ENCODE assay signal across 8 cellular contexts in genomic region chr3:112327371-112327951, GRCh38. TPM values are rescaled to one million over a fixed set of nuclear protein-coding genes. Genes with fewer than 3 reads are reported as not detected.
DNase-seq lines count a peak whose midpoint lies in the region; ATAC-seq and TF ChIP-seq lines count a peak whose summit lies in the region.

No MANE protein-coding gene starts in this region.

- peaks cover 12% of the 10 kb centered on the region for H3K4me1 Mint-ChIP-seq in GM23338

- peak; percentile 90 for ATAC-seq in GM23338
- ATAC-seq in left lung = peak; percentile 99

- POLR2A ChIA-PET in PC-9 (lab: Charles Lee; ENCODE audit: unreplicated experiment) = no interaction called here

- H3K79me2 ChIP-seq in GM23338 (replicated peaks; ENCODE audit: insufficient read depth) = peaks cover 19% of the 10 kb centered on the region; the same call in 1 of the 2 replicates
- H3K79me2 ChIP-seq in PC-9 (ENCODE audit: low read depth) = no peaks in the 10 kb centered on the region

- TF ChIP-seq POLR2A in uterus (IDR thresholded peaks at IDR 0.05) = no peak

- H3K9me3 ChIP-seq in PC-9 (ENCODE audit: insufficient read depth, low read depth) = no peaks in the 10 kb centered on the region
- no peaks in the 10 kb centered on the region for H3K9me3 ChIP-seq in left lung
- H3K9me3 ChIP-seq in uterus = no peaks in the 10 kb centered on the region

- no TSS peak for BruUV-seq in PC-9 (replicated peaks; lab: Mats Ljungman, UMichigan)

- H3K36me3 Mint-ChIP-seq in GM23338 (ENCODE audit: low read depth) = peaks cover 6% of the 10 kb centered on the region; the same call in 1 of the 3 replicates

- peaks cover 3% of the 10 kb centered on the region for H3K27me3 Mint-ChIP-seq in GM23338 (ENCODE audit: insufficient read depth, low read depth, poor library complexity)

- H3K9me3 Mint-ChIP-seq in GM23338 = peaks cover 5% of the 10 kb centered on the region; the same call in 2 of the 3 replicates

- H3F3A ChIP-seq in GM23338 (replicated peaks; ENCODE audit: low read depth) (no peaks in the 10 kb centered on the region), PC-9 (ENCODE audit: insufficient read depth, low read depth) (no peaks in the 10 kb centered on the region)

- H3K27me3 ChIP-seq in GM23338 (ENCODE audit: insufficient read depth) (no peaks in the 10 kb centered on the region), PC-9 (ENCODE audit: insufficient read depth, low read depth) (no peaks in the 10 kb centered on the region), left lung (peaks cover 0 to 7% of the 10 kb centered on the region in 2 donors), uterus (no peaks in the 10 kb centered on the region)

- no peak overlapping the region for H3K27ac Mint-ChIP-seq in GM23338

- no peaks in the 10 kb centered on the region for H3K36me3 ChIP-seq in GM23338 (ENCODE audit: insufficient read depth)
- H3K36me3 ChIP-seq in PC-9 (ENCODE audit: low read depth) = no peaks in the 10 kb centered on the region
- H3K36me3 ChIP-seq in left lung = no peaks in the 10 kb centered on the region
- no peaks in the 10 kb centered on the region for H3K36me3 ChIP-seq in uterus

- H3K4me2 ChIP-seq in GM23338 (no peak overlapping the region), PC-9 (no peak overlapping the region)

- peak; percentile 57 for DNase-seq in stimulated activated CD4-positive, alpha-beta T cell treated with anti-CD3 and anti-CD28 coated beads, Interleukin-4, amount 100 ng/mL, for 24 hours
- no peak for DNase-seq in stimulated activated CD4-positive, alpha-beta T cell treated with anti-CD3 and anti-CD28 coated beads, Interleukin-4, amount 100 ng/mL, for 1 hour
- DNase-seq in GM23338 (ENCODE audit: low spot score) (peak; percentile 77), PC-9 (peak in 1 of 2 experiments; percentile 11), left lung (no peak), uterus (peak in 1 of 2 donors; percentile 51)
- peak; percentile 63 for DNase-seq in Jurkat, Clone E6-1 (ENCODE audit: low read depth, low spot score)
- peak; percentile 49 for DNase-seq in central memory CD4-positive, alpha-beta T cell

- H3K27ac ChIP-seq in GM23338 (ENCODE audit: low read depth) (no peak overlapping the region), PC-9 (no peak overlapping the region), left lung (no peak overlapping the region), uterus (no peak overlapping the region)

- TF ChIP-seq CTCF in GM23338 (conservative IDR thresholded peaks at IDR 0.05; ENCODE audit: low read depth in 2 of 2) = peak; percentile 76 to 79
- peak; percentile 66 for TF ChIP-seq CTCF in PC-9 (conservative IDR thresholded peaks at IDR 0.05)
- peak; percentile 43 to 74 for TF ChIP-seq CTCF in left lung (IDR thresholded peaks at IDR 0.05)
- peak; percentile 62 to 82 (median 76) for TF ChIP-seq CTCF in uterus (IDR thresholded peaks at IDR 0.05)

- H2AFZ ChIP-seq in GM23338 (no peak overlapping the region), PC-9 (no peak overlapping the region)

- no peak overlapping the region for H3K4me3 ChIP-seq in GM23338
- no peak overlapping the region for H3K4me3 ChIP-seq in Jurkat, Clone E6-1 (ENCODE audit: low read length)
- H3K4me3 ChIP-seq in PC-9 = no peak overlapping the region
- H3K4me3 ChIP-seq in left lung = no peak overlapping the region
- no peak overlapping the region for H3K4me3 ChIP-seq in uterus

- intact Hi-C loops in PC-9 (cut with micrococcal nuclease; ENCODE audit: unreplicated experiment) (loop anchor here (1.0 to 5.0 kb wide), 3 partner anchors 109 to 192 kb away; no protein-coding TSS in a partner anchor), left lung (cut with DNase I) (loop anchor here in 1 of 2 donors (5.0 kb wide), 1 partner anchor 195 kb away; no protein-coding TSS in a partner anchor), uterus (cut with DNase I; ENCODE audit: low total_unique reads) (loop anchor here (10.0 kb wide), 1 partner anchor 197 kb away; no protein-coding TSS in a partner anchor)

- CTCF ChIA-PET in PC-9 (lab: Charles Lee) = no interaction called here

- no peaks in the 10 kb centered on the region for H3K9me2 ChIP-seq in GM23338 (ENCODE audit: insufficient read depth)
- H3K9me2 ChIP-seq in PC-9 (ENCODE audit: insufficient read depth) = no peaks in the 10 kb centered on the region

- H4K20me1 ChIP-seq in GM23338 (replicated peaks; ENCODE audit: insufficient read depth) (no peaks in the 10 kb centered on the region), PC-9 (ENCODE audit: insufficient read depth) (no peaks in the 10 kb centered on the region)

- peaks cover 9% of the 10 kb centered on the region for H3K4me1 ChIP-seq in GM23338 (ENCODE audit: insufficient read depth)
- no peaks in the 10 kb centered on the region for H3K4me1 ChIP-seq in PC-9 (replicated peaks; ENCODE audit: insufficient read depth)
- H3K4me1 ChIP-seq in left lung = peaks cover 0 to under 1% of the 10 kb centered on the region in 2 donors
- H3K4me1 ChIP-seq in uterus = peaks cover 0 to 6% of the 10 kb centered on the region in 2 donors

- no peak overlapping the region for H3K4me3 Mint-ChIP-seq in GM23338

TF ChIP-seq in GM23338, 12 proteins besides CTCF, POLR2A, EP300 and RAD21:
- TF ChIP-seq EZH2phosphoT487 (IDR thresholded peaks at IDR 0.05; ENCODE audit: unreplicated experiment) (no peak), REST (IDR thresholded peaks at IDR 0.05; ENCODE audit: unreplicated experiment) (no peak), ZNF114 (CRISPR knock-in tag; IDR thresholded peaks at IDR 0.05) (no peak), POLR2AphosphoS5 (IDR thresholded peaks at IDR 0.05; ENCODE audit: low read depth) (no peak), EZH2 (IDR thresholded peaks at IDR 0.05; ENCODE audit: low read depth, unreplicated experiment) (no peak)

RNA-seq across cellular contexts. Expression of gene CD200, which starts 5.5 kb away (rescaled TPM):
- total RNA-seq in GM23338 (2014; rRNA removed; shearing (Covaris generic)) = 49.3 and 51.9 TPM in 2 replicates
- polyA plus RNA-seq in GM23338 (2016; fragmentation: Nextera tagmentation; extraction: Ambion mirVana) = 56.5 and 65.0 TPM in 2 replicates
- not detected for polyA plus RNA-seq in Jurkat, Clone E6-1 (2012; ENCODE audit: insufficient read depth, insufficient read length)
- total RNA-seq in PC-9 (2021) = 1.9 and 4.0 TPM in 2 replicates
- 1 to 10 TPM; 6.6 to 7.9 TPM for total RNA-seq in left lung
- total RNA-seq in uterus = 10 to 100 TPM; 15.6 to 31.8 (median 23.6) TPM

RNA-seq across cellular contexts. Expression of gene SLC9C1, which starts 33.4 kb away (rescaled TPM):
- total RNA-seq in GM23338 (2014; rRNA removed; shearing (Covaris generic)) = 0.97 and 1.7 TPM in 2 replicates
- polyA plus RNA-seq in GM23338 (2016; fragmentation: Nextera tagmentation; extraction: Ambion mirVana) = 0.66 and 1.8 TPM in 2 replicates
- polyA plus RNA-seq in Jurkat, Clone E6-1 (2012; ENCODE audit: insufficient read depth, insufficient read length) = not detected
- total RNA-seq in PC-9 (2021) (not detected in 2 replicates), left lung (under 1 TPM in 1 of 2 donors, not detected in 1; 0.20 TPM), uterus (1 to 10 TPM in 1 of 4 donors, under 1 TPM in 1, not detected in 2; 0.49 to 1.7 TPM)

Comparison
In these comparisons a context has a peak if more than half of its experiments do, and no peak if none do; other contexts are left out.
1. DNase-seq: peak in stimulated activated CD4-positive, alpha-beta T cell treated with anti-CD3 and anti-CD28 coated beads, Interleukin-4, amount 100 ng/mL, for 24 hours (single experiment), GM23338 (single experiment), Jurkat, Clone E6-1 (single experiment) and central memory CD4-positive, alpha-beta T cell (single experiment); none in stimulated activated CD4-positive, alpha-beta T cell treated with anti-CD3 and anti-CD28 coated beads, Interleukin-4, amount 100 ng/mL, for 1 hour (single experiment) and left lung (0 of 2).
2. Peak in every context shown above with its lines, with median percentiles within 50 percentile points of each other: CTCF ChIP-seq.